In genomic region chr2:196101325-196101981, GRCh38 we compare ENCODE assay signal across 8 cellular contexts. TPM values are rescaled to one million over a fixed set of nuclear protein-coding genes. Genes with fewer than 3 reads are reported as not detected.
DNase-seq lines count a peak whose midpoint lies in the region; ATAC-seq and TF ChIP-seq lines count a peak whose summit lies in the region.

No MANE protein-coding gene starts in this region.

- no peaks in the 10 kb centered on the region for H3K36me3 ChIP-seq in BE2C
- H3K36me3 ChIP-seq in osteoblast (ENCODE audit: insufficient read depth, low read length): no peaks in the 10 kb centered on the region

- H3K4me1 ChIP-seq in BE2C: no peaks in the 10 kb centered on the region
- H3K4me1 ChIP-seq in osteoblast (ENCODE audit: insufficient read depth, low read length): peaks cover 14% of the 10 kb centered on the region

- no peaks in the 10 kb centered on the region for H3K9me3 ChIP-seq in BE2C
- H3K9me3 ChIP-seq in osteoblast (ENCODE audit: low read depth, low read length): no peaks in the 10 kb centered on the region

- H3K4me3 ChIP-seq in BE2C (ENCODE audit: low read depth, low read length) (no peak overlapping the region), osteoblast (ENCODE audit: insufficient read depth, low read length) (no peak overlapping the region)

- H2AFZ ChIP-seq in osteoblast (ENCODE audit: low read length): no peak overlapping the region

- no peak for TF ChIP-seq CTCF in BE2C (IDR thresholded peaks at IDR 0.05; ENCODE audit: low read depth, low read length)
- no peak for TF ChIP-seq CTCF in osteoblast (IDR thresholded peaks at IDR 0.05; ENCODE audit: extremely low read depth, low read depth, low read length)

- peak overlapping the region; percentile 1 for H3K4me2 ChIP-seq in osteoblast (ENCODE audit: insufficient read depth, low read length)

- ATAC-seq in GM19328 (IDR thresholded peaks at IDR 0.05; ENCODE audit: unreplicated experiment) (peak; percentile 97), HG03159 (IDR thresholded peaks at IDR 0.05; ENCODE audit: unreplicated experiment) (peak; percentile 95)

- no peak overlapping the region for H3K27ac ChIP-seq in osteoblast (ENCODE audit: low read depth, low read length)

- H3K27me3 ChIP-seq in BE2C (no peaks in the 10 kb centered on the region), osteoblast (ENCODE audit: insufficient read depth, low read length) (no peaks in the 10 kb centered on the region)

- H4K20me1 ChIP-seq in osteoblast (ENCODE audit: insufficient read depth, low read length): no peaks in the 10 kb centered on the region

- peak; percentile 10 for DNase-seq in BE2C
- DNase-seq in activated T-cell treated with anti-CD3 and anti-CD28 coated beads, Interleukin-2, amount 50 U/mL, for 48 hours: peak; percentile 63 to 69
- no peak for DNase-seq in osteoblast (ENCODE audit: insufficient read length, low spot score, missing footprints)
- no peak for DNase-seq in NCI-H446 treated with DMSO at 0.1 percent for 48 hours (lab: John Stamatoyannopoulos, UW)
- no peak for DNase-seq in LoVo (ENCODE audit: low spot score)
- DNase-seq in NK-92 treated with Interleukin-12 subunit alpha and Interleukin-12 subunit beta, amount 100 ng/mL, for 24 hours (lab: John Stamatoyannopoulos, UW): no peak

- no peaks in the 10 kb centered on the region for H3K79me2 ChIP-seq in osteoblast (ENCODE audit: insufficient read depth, low read length)

RNA-seq across cellular contexts. Expression of gene DNAH7, which starts 32.8 kb away (rescaled TPM):
- polyA plus RNA-seq in BE2C (2012; ENCODE audit: insufficient read depth, insufficient read length, low read depth): 1.4 TPM
- total RNA-seq in osteoblast: 2.5 and 2.9 TPM in 2 replicates

Comparison
In these comparisons a context has a peak if more than half of its experiments do, and no peak if none do; other contexts are left out.
1. DNase-seq: peak in BE2C (single experiment) and activated T-cell treated with anti-CD3 and anti-CD28 coated beads, Interleukin-2, amount 50 U/mL, for 48 hours (2 of 2); none in osteoblast (single experiment), NCI-H446 treated with DMSO at 0.1 percent for 48 hours (single experiment), LoVo (single experiment) and NK-92 treated with Interleukin-12 subunit alpha and Interleukin-12 subunit beta, amount 100 ng/mL, for 24 hours (single experiment).